Comparison of ENCODE assay signal across 8 cellular contexts in genomic region chr11:68003846-68004550, GRCh38. TPM values are rescaled to one million over a fixed set of nuclear protein-coding genes. Genes with fewer than 3 reads are reported as not detected.
A peak's percentile ranks its signal among the peaks of the same experiment; 100 is the strongest.
DNase-seq lines count a peak whose midpoint lies in the region; TF ChIP-seq lines count a peak whose summit lies in the region.

TSS of gene UNC93B1 (minus strand) at chr11:68004097. CDS start at chr11:68004043, 54 bp downstream.

- CTCF ChIA-PET in mammary epithelial cell (lab: Charles Lee; ENCODE audit: low non-redundant PET): no interaction called here

- TF ChIP-seq CTCF in WERI-Rb-1 (IDR thresholded peaks at IDR 0.05; ENCODE audit: low read depth, low read length): no peak
- no peak for TF ChIP-seq CTCF in mammary epithelial cell (conservative IDR thresholded peaks at IDR 0.05 in 1 of 2, IDR thresholded peaks at IDR 0.05 in 1 of 2; ENCODE audit: extremely low read depth in 1 of 2, insufficient read depth in 1 of 2, low read depth in 1 of 2, low read length in 2 of 2)
- TF ChIP-seq CTCF in kidney epithelial cell (IDR thresholded peaks at IDR 0.05; ENCODE audit: insufficient read depth, low read length, poor library complexity, severe bottlenecking): no peak

- H3K27ac ChIP-seq in WERI-Rb-1 (no peak within 1 kb of the TSS; the same call in 1 of the 2 replicates), mammary epithelial cell (ENCODE audit: insufficient read depth, low read depth, low read length) (no peak within 1 kb of the TSS)

- H3K79me2 ChIP-seq in mammary epithelial cell (ENCODE audit: insufficient read depth, low read length): no peaks in the 10 kb centered on the region

- in situ Hi-C loops in mammary epithelial cell (cut with MboI; ENCODE audit: low sequenced_read_pairs in 2 of 2): no loop called here

- H3K36me3 ChIP-seq in H7 (replicated peaks; ENCODE audit: control insufficient read depth, insufficient read depth, low read length): no peaks in the 10 kb centered on the region
- H3K36me3 ChIP-seq in WERI-Rb-1: no peaks in the 10 kb centered on the region
- H3K36me3 ChIP-seq in mammary epithelial cell (ENCODE audit: insufficient read depth, low read length): peaks cover 1% of the 10 kb centered on the region
- H3K36me3 ChIP-seq in kidney epithelial cell (ENCODE audit: control insufficient read depth, insufficient read depth, low read length): no peaks in the 10 kb centered on the region

- H4K20me1 ChIP-seq in mammary epithelial cell (ENCODE audit: insufficient read depth, low read length): no peaks in the 10 kb centered on the region

- no TSS peak for BruUV-seq in mammary epithelial cell (replicated peaks; lab: Mats Ljungman, UMichigan)

- H2AFZ ChIP-seq in mammary epithelial cell (ENCODE audit: low read depth, low read length): peak within 1 kb of the TSS; percentile 87

- peak within 1 kb of the TSS; percentile 87 for H3K4me2 ChIP-seq in mammary epithelial cell (ENCODE audit: insufficient read depth, low read depth, low read length)

- peak within 1 kb of the TSS; percentile 33 for H3K9ac ChIP-seq in mammary epithelial cell (ENCODE audit: insufficient read depth, low read length)

- H3K27me3 ChIP-seq in H7 (ENCODE audit: control insufficient read depth, insufficient read depth, low read length) (peaks cover 4% of the 10 kb centered on the region; the same call in 1 of the 2 replicates), WERI-Rb-1 (ENCODE audit: insufficient read depth, low read depth, severe bottlenecking) (no peaks in the 10 kb centered on the region), mammary epithelial cell (ENCODE audit: insufficient read depth, low read length) (no peaks in the 10 kb centered on the region), kidney epithelial cell (ENCODE audit: control insufficient read depth, insufficient read depth, low read length) (no peaks in the 10 kb centered on the region)

- dilution Hi-C loops in mammary epithelial cell (cut with HindIII; ENCODE audit: low sequenced_read_pairs): no loop called here

- peaks cover 21% of the 10 kb centered on the region for H3K4me1 ChIP-seq in mammary epithelial cell (ENCODE audit: insufficient read depth, low read length)

- H3K9me3 ChIP-seq in WERI-Rb-1 (ENCODE audit: severe bottlenecking) (no peaks in the 10 kb centered on the region), mammary epithelial cell (replicated peaks; ENCODE audit: insufficient read depth, low read length) (no peaks in the 10 kb centered on the region)

- intact Hi-C loops in mammary epithelial cell (cut with micrococcal nuclease): loop anchor here (1.0 to 2.0 kb wide), 2 partner anchors 9 to 17 kb away; no protein-coding TSS in a partner anchor

- H3K4me3 ChIP-seq in H7 (ENCODE audit: insufficient read depth, low read depth, low read length) (peak within 1 kb of the TSS; percentile 69), WERI-Rb-1 (ENCODE audit: low read depth, low read length) (peak within 1 kb of the TSS; percentile 46), mammary epithelial cell (replicated peaks in 1 of 3; ENCODE audit: insufficient read depth in 1 of 3, low read depth in 2 of 3, low read length in 3 of 3) (peak within 1 kb of the TSS; percentile 52 to 65 (median 62)), kidney epithelial cell (ENCODE audit: low read depth, low read length) (peak within 1 kb of the TSS; percentile 60)

- DNase-seq in ELR (ENCODE audit: low read depth) (peak; percentile 80), H7 (peak; percentile 93), NCI-H146 treated with DMSO at 0.1 percent for 48 hours (lab: John Stamatoyannopoulos, UW; ENCODE audit: unreplicated experiment) (peak; percentile 38), WERI-Rb-1 (peak; percentile 93), mammary epithelial cell (peak; percentile 78), kidney epithelial cell (ENCODE audit: low read depth) (peak; percentile 45), COR-L47 (lab: John Stamatoyannopoulos, UW) (no peak)
- DNase-seq in stimulated activated CD4-positive, alpha-beta T cell treated with anti-CD3 and anti-CD28 coated beads, Interleukin-1b, Interleukin-23, amount 100 ng/mL, for 24 hours (ENCODE audit: low read depth in 4 of 4, low spot score in 1 of 4): peak; percentile 34 to 81 (median 64)

- WGBS in mammary epithelial cell (ENCODE audit: low coverage, missing lambda C conversion rate): 21% methylated on average over 7 of the region's 64 CpGs

RNA-seq across cellular contexts. Expression of gene UNC93B1, which starts in this region (rescaled TPM):
- total RNA-seq in H7 (2014; rRNA removed; shearing (Covaris generic)): 26.2 and 28.3 TPM in 2 replicates
- 10 to 100 TPM; 20.7 to 22.0 TPM for total RNA-seq in mammary epithelial cell
- 24.5 TPM for polyA plus RNA-seq in mammary epithelial cell
- polyA minus RNA-seq in mammary epithelial cell: 30.1 TPM
- total RNA-seq in kidney epithelial cell: 21.0 and 30.5 TPM in 2 replicates
